ENCODE assay signal across 1 cellular context in the genomic region with DNA sequence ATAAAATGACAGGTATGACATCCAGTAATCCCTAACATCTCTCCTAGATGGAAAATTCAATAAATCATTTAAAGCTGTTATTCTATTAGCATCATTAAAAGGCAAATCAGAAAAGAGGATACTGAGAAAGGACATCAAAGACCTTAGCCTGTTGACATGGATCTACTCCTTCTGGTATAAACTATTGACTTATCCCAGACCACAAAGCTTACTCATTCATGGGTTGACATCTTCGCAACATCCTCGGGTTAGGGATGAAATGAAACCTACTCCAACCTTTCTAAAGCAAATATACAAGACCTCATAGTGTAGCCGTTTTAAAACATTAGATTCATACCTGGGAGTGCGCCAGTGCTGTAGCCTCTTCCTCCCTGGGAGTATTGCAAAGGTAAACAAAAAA.
TF ChIP-seq lines count a peak whose summit lies in the region.

No MANE protein-coding gene starts in this region.

TF ChIP-seq in H1, 55 proteins besides CTCF, POLR2A, EP300 and RAD21 (continued from another document):
- TF ChIP-seq TAF1 (IDR thresholded peaks at IDR 0.05; ENCODE audit: low read depth, low read length): no peak
- TF ChIP-seq, protein P1, sequence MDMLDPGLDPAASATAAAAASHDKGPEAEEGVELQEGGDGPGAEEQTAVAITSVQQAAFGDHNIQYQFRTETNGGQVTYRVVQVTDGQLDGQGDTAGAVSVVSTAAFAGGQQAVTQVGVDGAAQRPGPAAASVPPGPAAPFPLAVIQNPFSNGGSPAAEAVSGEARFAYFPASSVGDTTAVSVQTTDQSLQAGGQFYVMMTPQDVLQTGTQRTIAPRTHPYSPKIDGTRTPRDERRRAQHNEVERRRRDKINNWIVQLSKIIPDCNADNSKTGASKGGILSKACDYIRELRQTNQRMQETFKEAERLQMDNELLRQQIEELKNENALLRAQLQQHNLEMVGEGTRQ (IDR thresholded peaks at IDR 0.05; ENCODE audit: low read length): no peak
- TF ChIP-seq SIN3A (conservative IDR thresholded peaks at IDR 0.05 in 1 of 2, IDR thresholded peaks at IDR 0.05 in 1 of 2; ENCODE audit: low read depth in 1 of 2, low read length in 2 of 2): no peak
- no peak for TF ChIP-seq SUZ12 (IDR thresholded peaks at IDR 0.05; ENCODE audit: low read length)
- no peak for TF ChIP-seq NRF1 (IDR thresholded peaks at IDR 0.05; ENCODE audit: low read depth, low read length)
- TF ChIP-seq SP2 (IDR thresholded peaks at IDR 0.05; ENCODE audit: low read length): no peak
TF ChIP-seq in H1: peak in this region for 0.
